8 cellular contexts compared by ENCODE assay signal in the genomic region with DNA sequence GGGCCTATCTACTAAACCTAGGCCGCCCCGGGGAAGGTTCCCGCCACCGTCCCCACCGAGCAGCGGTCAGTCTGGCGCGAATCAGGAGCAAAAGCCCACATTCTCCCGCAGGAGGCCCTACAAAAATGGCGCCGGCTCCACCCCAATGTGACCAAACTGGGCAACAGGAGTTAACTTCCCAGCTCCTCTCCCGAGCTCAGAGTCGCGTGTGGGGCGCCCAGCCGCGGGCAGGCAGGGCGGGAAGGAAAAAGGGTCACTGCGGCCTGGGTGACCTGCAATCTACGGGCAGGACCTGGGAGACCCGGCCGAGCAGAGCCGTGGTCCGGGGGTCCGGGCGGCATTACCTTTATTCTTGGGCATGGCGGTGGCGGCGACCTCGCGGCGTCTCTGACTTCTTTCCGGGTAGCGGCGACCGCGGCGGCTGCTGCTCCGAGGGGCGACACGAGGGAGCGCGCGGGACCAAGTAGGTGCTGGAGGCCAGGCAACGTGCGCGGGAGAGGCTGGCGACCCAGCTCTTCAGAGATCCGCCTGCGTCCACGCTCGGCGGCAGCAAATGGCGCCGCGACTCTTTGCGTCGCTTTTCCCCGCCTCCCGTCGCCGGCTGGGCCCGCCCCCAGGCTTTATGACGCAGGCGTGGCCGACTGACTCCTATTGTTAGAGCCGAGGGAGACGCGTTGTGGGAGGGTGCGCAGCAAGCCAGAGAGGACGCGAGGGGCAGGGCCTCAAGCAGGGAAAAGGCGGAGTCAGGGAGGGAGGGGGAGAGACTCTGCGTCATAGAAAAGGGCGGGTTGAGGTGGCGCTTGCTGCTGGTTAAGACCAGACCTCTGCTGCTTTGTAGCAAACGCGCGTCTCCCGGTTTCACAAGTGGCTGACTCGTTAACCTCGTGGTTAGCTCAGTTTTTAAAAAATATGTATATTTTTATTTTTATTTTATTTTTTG. TPM values are rescaled to one million over a fixed set of nuclear protein-coding genes. Genes with fewer than 3 reads are reported as not detected.
DNase-seq lines count a peak whose midpoint lies in the region; ATAC-seq and TF ChIP-seq lines count a peak whose summit lies in the region.

A gene with protein sequence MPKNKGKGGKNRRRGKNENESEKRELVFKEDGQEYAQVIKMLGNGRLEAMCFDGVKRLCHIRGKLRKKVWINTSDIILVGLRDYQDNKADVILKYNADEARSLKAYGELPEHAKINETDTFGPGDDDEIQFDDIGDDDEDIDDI (minus strand): TSS at position 558 of the 940 bp plus-strand sequence. CDS start 198 bp downstream, at position 360.

- H3K4me3 ChIP-seq in dorsolateral prefrontal cortex (peak within 1 kb of the TSS; percentile 57 to 95 (median 85)), right lobe of liver (peak within 1 kb of the TSS; percentile 67 to 93 (median 88))

- H3K27ac ChIP-seq in dorsolateral prefrontal cortex (peak within 1 kb of the TSS in 54 of 59 donors; percentile 10 to 92 (median 77)), right lobe of liver (peak within 1 kb of the TSS; percentile 84 to 93 (median 89))

- WGBS in right lobe of liver (ENCODE audit: insufficient coverage, low coverage, low lambda C conversion rate, missing lambda C conversion rate): 6% methylated on average over 48 of the region's 82 CpGs

- ATAC-seq in GM19438 (IDR thresholded peaks at IDR 0.05; ENCODE audit: low read depth, unreplicated experiment) (peak; percentile 98), HG03575 (IDR thresholded peaks at IDR 0.05; ENCODE audit: extremely low read depth, insufficient number of reproducible peaks, low FRiP score, unreplicated experiment) (peak; percentile 91), right lobe of liver (peak; percentile 98 to 100 (median 99))

- peak within 1 kb of the TSS; percentile 83 for H3K4me3 Mint-ChIP-seq in activated CD4-positive, alpha-beta memory T cell treated with anti-CD3 and anti-CD28 coated beads for 36 hours

- H3K4me1 Mint-ChIP-seq in activated CD4-positive, alpha-beta memory T cell treated with anti-CD3 and anti-CD28 coated beads for 36 hours (ENCODE audit: low read depth): peaks cover 39% of the 10 kb centered on the region

- H3K27me3 ChIP-seq in dorsolateral prefrontal cortex (peaks cover 0 to 13% (median 0%) of the 10 kb centered on the region in 45 donors), right lobe of liver (no peaks in the 10 kb centered on the region)

- no peaks in the 10 kb centered on the region for H3K27me3 Mint-ChIP-seq in activated CD4-positive, alpha-beta memory T cell treated with anti-CD3 and anti-CD28 coated beads for 36 hours

- TF ChIP-seq CTCF in dorsolateral prefrontal cortex (IDR thresholded peaks at IDR 0.05 in 54 of 56, conservative IDR thresholded peaks at IDR 0.05 in 2 of 56; ENCODE audit: low read depth in 1 of 56, partially characterized antibody in 56 of 56) (peak in 14 of 56 donors; percentile 2 to 46 (median 21)), right lobe of liver (IDR thresholded peaks at IDR 0.05) (no peak)

- peaks cover 18% of the 10 kb centered on the region for H3K36me3 Mint-ChIP-seq in activated CD4-positive, alpha-beta memory T cell treated with anti-CD3 and anti-CD28 coated beads for 36 hours

- peaks cover 0 to 19% (median 4%) of the 10 kb centered on the region in 4 donors for H3K36me3 ChIP-seq in right lobe of liver

- DNase-seq in CD1c-positive myeloid dendritic cell (ENCODE audit: extremely low spot score) (peak; percentile 96), NCI-H82 treated with DMSO at 0.1 percent for 48 hours (lab: John Stamatoyannopoulos, UW; ENCODE audit: unreplicated experiment) (peak; percentile 85), dorsolateral prefrontal cortex (peak; percentile 97 to 99 (median 99)), right lobe of liver (peak; percentile 97 to 100 (median 99))
- peak; percentile 97 for DNase-seq in activated CD4-positive, alpha-beta memory T cell treated with anti-CD3 and anti-CD28 coated beads for 36 hours
- DNase-seq in stimulated activated CD4-positive, alpha-beta T cell treated with anti-CD3 and anti-CD28 coated beads, Interleukin-4, amount 100 ng/mL, for 4 hours: peak; percentile 86 to 96

- CTCF ChIA-PET in activated CD4-positive, alpha-beta memory T cell treated with anti-CD3 and anti-CD28 coated beads for 36 hours (lab: Charles Lee): no interaction called here

- H3K4me1 ChIP-seq in right lobe of liver: peaks cover 0 to 14% (median 1%) of the 10 kb centered on the region in 4 donors

- TF ChIP-seq POLR2A in right lobe of liver (IDR thresholded peaks at IDR 0.05): peak; percentile 94

- intact Hi-C loops in activated CD4-positive, alpha-beta memory T cell treated with anti-CD3 and anti-CD28 coated beads for 36 hours (cut with micrococcal nuclease): loop anchor here (2.0 to 5.0 kb wide), 4 partner anchors 126 to 1159 kb away; a partner anchor contains a TSS
- intact Hi-C loops in dorsolateral prefrontal cortex (cut with DNase I) (loop anchor here (10.0 kb wide), 2 partner anchors 147 to 303 kb away; a partner anchor contains a TSS), right lobe of liver (cut with DNase I) (no loop called here)

- H3K9me3 ChIP-seq in right lobe of liver: no peaks in the 10 kb centered on the region

- POLR2A ChIA-PET in activated CD4-positive, alpha-beta memory T cell treated with anti-CD3 and anti-CD28 coated beads for 36 hours (lab: Charles Lee): interaction anchor here (1.0 to 1.4 kb wide), 3 partner anchors 9 to 30 kb away, joined by 3 to 4 read pairs (median 3); no protein-coding TSS in a partner anchor

- no peaks in the 10 kb centered on the region for H3K9me3 Mint-ChIP-seq in activated CD4-positive, alpha-beta memory T cell treated with anti-CD3 and anti-CD28 coated beads for 36 hours

- peak within 1 kb of the TSS; percentile 80 for H3K27ac Mint-ChIP-seq in activated CD4-positive, alpha-beta memory T cell treated with anti-CD3 and anti-CD28 coated beads for 36 hours

RNA-seq across cellular contexts. Expression of the gene that starts here (rescaled TPM):
- total RNA-seq in activated CD4-positive, alpha-beta memory T cell treated with anti-CD3 and anti-CD28 coated beads for 36 hours: 100 to 1,000 TPM; 117 to 121 TPM
- total RNA-seq in dorsolateral prefrontal cortex: 100 to 1,000 TPM in 24 of 120 experiments, 10 to 100 TPM in 96; 35.6 to 115 (median 87.7) TPM
- 10 to 100 TPM; 31.1 to 71.6 (median 44.4) TPM for total RNA-seq in right lobe of liver

Comparison
In these comparisons a context has a peak if more than half of its experiments do, and no peak if none do; other contexts are left out.
1. Peak in every context shown above with its lines: DNase-seq, ATAC-seq, H3K4me3 ChIP-seq and H3K27ac ChIP-seq.
2. intact Hi-C loops: an anchor here in activated CD4-positive, alpha-beta memory T cell treated with anti-CD3 and anti-CD28 coated beads for 36 hours (2.0 to 5.0 kb wide) and dorsolateral prefrontal cortex (10.0 kb wide); none called in right lobe of liver.